ENCODE assay signal across 22 cellular contexts in genomic region chr10:28713626-28714352, GRCh38. TPM values are rescaled to one million over a fixed set of nuclear protein-coding genes. Genes with fewer than 3 reads are reported as not detected.
A peak's percentile ranks its signal among the peaks of the same experiment; 100 is the strongest.
DNase-seq lines count a peak whose midpoint lies in the region; ATAC-seq, FAIRE-seq and TF ChIP-seq lines count a peak whose summit lies in the region.
"Had no signal": no experiment of that assay in that cellular context is flagged by ENCODE, and none has a peak within 500 bp of the region (broad histone marks: within the 10 kb centered on the region; RNA-seq: fewer than 3 reads in every experiment).

No MANE protein-coding gene starts in this region.

- no peak for DNase-seq in cardiac muscle cell (ENCODE audit: low read depth in 1 of 2, low spot score in 1 of 2)
- no peak for DNase-seq in Right ventricle myocardium superior
- DNase-seq in bronchial epithelial cell (ENCODE audit: low read depth): peak; percentile 57
- DNase-seq in mesenteric fat pad (ENCODE audit: low spot score): peak; percentile 26
- peak; percentile 45 for DNase-seq in ureter (ENCODE audit: low spot score)
- no peak for DNase-seq in gastrocnemius medialis
- DNase-seq in activated CD8-positive, alpha-beta T cell treated with anti-CD3 and anti-CD28 coated beads, Interleukin-2, amount 10 ng/mL, durations not matched to agents 7 days and 5 days: no peak
- DNase-seq: 8988T; CD8-positive, alpha-beta T cell; DMS 273 treated with DMSO at 0.1 percent for 48 hours; DMS53; DND-41; EL; H9 had no signal

- FAIRE-seq in bronchial epithelial cell (lab: Jason Lieb, UNC): no peak
- FAIRE-seq: GM12878, GM19239, H1 had no signal

- no peak overlapping the region for H3K4me3 Mint-ChIP-seq in activated CD8-positive, alpha-beta T cell treated with anti-CD3 and anti-CD28 coated beads, Interleukin-2, amount 10 ng/mL, durations not matched to agents 7 days and 5 days
- H3K4me3 Mint-ChIP-seq: B cell; CD8-positive, alpha-beta T cell; H9 had no signal

- POLR2A ChIA-PET in activated CD8-positive, alpha-beta T cell treated with anti-CD3 and anti-CD28 coated beads, Interleukin-2, amount 10 ng/mL, durations not matched to agents 7 days and 5 days (lab: Charles Lee): no interaction called here

- H3K4me1 ChIP-seq in cardiac muscle cell (ENCODE audit: low read depth) (peaks cover 36% of the 10 kb centered on the region), gastrocnemius medialis (no peaks in the 10 kb centered on the region)
- H3K4me1 ChIP-seq: BLaER1 treated with 17β-estradiol and CSF1 and Interleukin-3, amounts not matched to agents 10 nM and 100 nM had no signal

- H3K9me3 ChIP-seq in cardiac muscle cell (ENCODE audit: low read depth) (no peaks in the 10 kb centered on the region), gastrocnemius medialis (no peaks in the 10 kb centered on the region)

- in situ Hi-C loops in gastrocnemius medialis (cut with MboI; ENCODE audit: low sequenced_read_pairs in 4 of 4): no loop called here

- CTCF ChIA-PET in activated CD8-positive, alpha-beta T cell treated with anti-CD3 and anti-CD28 coated beads, Interleukin-2, amount 10 ng/mL, durations not matched to agents 7 days and 5 days (lab: Charles Lee): no interaction called here

- no peak overlapping the region for H3K27ac Mint-ChIP-seq in activated CD8-positive, alpha-beta T cell treated with anti-CD3 and anti-CD28 coated beads, Interleukin-2, amount 10 ng/mL, durations not matched to agents 7 days and 5 days
- H3K27ac Mint-ChIP-seq: B cell; CD8-positive, alpha-beta T cell; H9; IgD-negative memory B cell had no signal

- no peaks in the 10 kb centered on the region for H3K27me3 ChIP-seq in cardiac muscle cell
- H3K27me3 ChIP-seq in bronchial epithelial cell (ENCODE audit: control insufficient read depth, insufficient read depth, low read length): no peaks in the 10 kb centered on the region
- no peaks in the 10 kb centered on the region for H3K27me3 ChIP-seq in gastrocnemius medialis
- H3K27me3 ChIP-seq: BLaER1 treated with 17β-estradiol and CSF1 and Interleukin-3, amounts not matched to agents 10 nM and 100 nM had no signal

- ATAC-seq in Right ventricle myocardium superior (ENCODE audit: poor library complexity) (no peak), HG03354 (IDR thresholded peaks at IDR 0.05; ENCODE audit: poor library complexity, severe bottlenecking, unreplicated experiment) (no peak), gastrocnemius medialis (no peak)
- ATAC-seq in activated CD8-positive, alpha-beta T cell treated with anti-CD3 and anti-CD28 coated beads, Interleukin-2, amount 10 ng/mL, durations not matched to agents 7 days and 5 days: no peak
- ATAC-seq: CD8-positive, alpha-beta T cell; GM12878 had no signal

- H3K36me3 ChIP-seq in cardiac muscle cell (no peaks in the 10 kb centered on the region), bronchial epithelial cell (ENCODE audit: control insufficient read depth, insufficient read depth, low read length) (no peaks in the 10 kb centered on the region), gastrocnemius medialis (no peaks in the 10 kb centered on the region)
- H3K36me3 ChIP-seq: BLaER1 treated with 17β-estradiol and CSF1 and Interleukin-3, amounts not matched to agents 10 nM and 100 nM had no signal

- H3K27ac ChIP-seq in cardiac muscle cell: peak overlapping the region; percentile 83
- no peak overlapping the region for H3K27ac ChIP-seq in gastrocnemius medialis
- H3K27ac ChIP-seq: BLaER1 treated with 17β-estradiol and CSF1 and Interleukin-3, amounts not matched to agents 10 nM and 100 nM; HL-60 had no signal

- H3K4me3 ChIP-seq in cardiac muscle cell: no peak overlapping the region
- H3K4me3 ChIP-seq in bronchial epithelial cell (ENCODE audit: low read depth, low read length): no peak overlapping the region
- no peak overlapping the region for H3K4me3 ChIP-seq in gastrocnemius medialis
- H3K4me3 ChIP-seq: BLaER1 treated with 17β-estradiol and CSF1 and Interleukin-3, amounts not matched to agents 10 nM and 100 nM; GM12878 had no signal

- no peaks in the 10 kb centered on the region for H3K9me3 Mint-ChIP-seq in activated CD8-positive, alpha-beta T cell treated with anti-CD3 and anti-CD28 coated beads, Interleukin-2, amount 10 ng/mL, durations not matched to agents 7 days and 5 days (ENCODE audit: insufficient read depth)
- H3K9me3 Mint-ChIP-seq: CD8-positive, alpha-beta T cell had no signal

- TF ChIP-seq POLR2A in gastrocnemius medialis (IDR thresholded peaks at IDR 0.05): no peak

- H3K27me3 Mint-ChIP-seq in activated CD8-positive, alpha-beta T cell treated with anti-CD3 and anti-CD28 coated beads, Interleukin-2, amount 10 ng/mL, durations not matched to agents 7 days and 5 days (ENCODE audit: low read depth): peaks cover 5% of the 10 kb centered on the region
- H3K27me3 Mint-ChIP-seq: IgD-negative memory B cell had no signal

- no peaks in the 10 kb centered on the region for H3K36me3 Mint-ChIP-seq in activated CD8-positive, alpha-beta T cell treated with anti-CD3 and anti-CD28 coated beads, Interleukin-2, amount 10 ng/mL, durations not matched to agents 7 days and 5 days (ENCODE audit: low read depth)
- H3K36me3 Mint-ChIP-seq: CD8-positive, alpha-beta T cell had no signal

- intact Hi-C loops in Right ventricle myocardium superior (cut with DNase I): no loop called here
- intact Hi-C loops in gastrocnemius medialis (cut with DNase I; ENCODE audit: low total_unique reads): no loop called here

- H3K4me1 Mint-ChIP-seq in activated CD8-positive, alpha-beta T cell treated with anti-CD3 and anti-CD28 coated beads, Interleukin-2, amount 10 ng/mL, durations not matched to agents 7 days and 5 days (ENCODE audit: low read depth): no peaks in the 10 kb centered on the region
- H3K4me1 Mint-ChIP-seq: B cell, H9, IgD-negative memory B cell had no signal

- TF ChIP-seq CTCF in cardiac muscle cell (IDR thresholded peaks at IDR 0.05; ENCODE audit: low read depth, low read length) (no peak), bronchial epithelial cell (IDR thresholded peaks at IDR 0.05; ENCODE audit: insufficient read depth, low read length, severe bottlenecking) (no peak), gastrocnemius medialis (IDR thresholded peaks at IDR 0.05 in 4 of 5, conservative IDR thresholded peaks at IDR 0.05 in 1 of 5) (no peak)

RNA-seq across cellular contexts. Expression of gene BAMBI, which starts 36.5 kb away (rescaled TPM):
- total RNA-seq in cardiac muscle cell (651 and 1,010 TPM in 2 replicates), Right ventricle myocardium superior (13.2 TPM), bronchial epithelial cell (8.7 and 28.5 TPM in 2 replicates), mesenteric fat pad (14.3 TPM), ureter (54.8 TPM), gastrocnemius medialis (1 to 10 TPM in 1 of 4 donors, under 1 TPM in 2, not detected in 1; 0.31 to 1.8 (median 0.82) TPM)
- 715 and 1,076 TPM in 2 replicates for polyA plus RNA-seq in cardiac muscle cell
- total RNA-seq in activated CD8-positive, alpha-beta T cell treated with anti-CD3 and anti-CD28 coated beads, Interleukin-2, amount 10 ng/mL, durations not matched to agents 7 days and 5 days: under 1 TPM in 1 of 2 experiments, not detected in 1; 0.18 TPM

Comparison
In these comparisons a context has a peak if more than half of its experiments do, and no peak if none do; other contexts are left out.
1. RNA of gene BAMBI, which starts 36.5 kb away (total RNA-seq): 651 to 1,010 TPM in cardiac muscle cell; 54.8 TPM in ureter (single experiment), 14.3 TPM in mesenteric fat pad (single experiment), 13.2 TPM in Right ventricle myocardium superior (single experiment), 8.7 to 28.5 TPM in bronchial epithelial cell, 0.31 to 1.8 TPM in gastrocnemius medialis and 0.18 TPM in activated CD8-positive, alpha-beta T cell treated with anti-CD3 and anti-CD28 coated beads, Interleukin-2, amount 10 ng/mL, durations not matched to agents 7 days and 5 days; every median in the first group is over 10 times any median in the second.
2. DNase-seq: peak in bronchial epithelial cell (single experiment), mesenteric fat pad (single experiment) and ureter (single experiment); none in cardiac muscle cell (0 of 2), Right ventricle myocardium superior (single experiment), gastrocnemius medialis (0 of 2) and activated CD8-positive, alpha-beta T cell treated with anti-CD3 and anti-CD28 coated beads, Interleukin-2, amount 10 ng/mL, durations not matched to agents 7 days and 5 days (single experiment).